Comparison of ENCODE assay signal across 25 cellular contexts in genomic region chr13:71055644-71056043, GRCh38.
"Had no signal": no experiment of that assay in that cellular context is flagged by ENCODE, and none has a peak within 500 bp of the region (broad histone marks: within the 10 kb centered on the region; RNA-seq: fewer than 3 reads in every experiment).

No MANE protein-coding gene starts in this region.

- ATAC-seq: activated CD8-positive, alpha-beta memory T cell treated with anti-CD3 and anti-CD28 coated beads, Interleukin-2, amount 10 ng/mL, durations not matched to agents 7 days and 5 days; T-cell had no signal

- H3K36me3 Mint-ChIP-seq: activated CD8-positive, alpha-beta memory T cell treated with anti-CD3 and anti-CD28 coated beads, Interleukin-2, amount 10 ng/mL, durations not matched to agents 7 days and 5 days; activated naive CD4-positive, alpha-beta T cell treated with anti-CD3 and anti-CD28 coated beads, Interleukin-2, amount 50 U/mL, for 24 hours; T-cell had no signal

- H3K27me3 ChIP-seq: breast epithelium had no signal

- H3K9me3 Mint-ChIP-seq: activated naive CD4-positive, alpha-beta T cell treated with anti-CD3 and anti-CD28 coated beads, Interleukin-2, amount 50 U/mL, for 24 hours had no signal

- FAIRE-seq: TTC549 had no signal

- H3K27ac Mint-ChIP-seq: activated B cell treated with CpG ODN at 0.5 μM for 24 hours; activated CD4-positive, alpha-beta T cell treated with anti-CD3 and anti-CD28 coated beads, Interleukin-2, amount 10 ng/mL, durations not matched to agents 24 days and 14 days; activated CD8-positive, alpha-beta memory T cell treated with anti-CD3 and anti-CD28 coated beads, Interleukin-2, amount 10 ng/mL, durations not matched to agents 7 days and 5 days; activated naive CD4-positive, alpha-beta T cell treated with anti-CD3 and anti-CD28 coated beads, Interleukin-2, amount 50 U/mL, for 24 hours; activated T-cell treated with anti-CD3 and anti-CD28 coated beads, Interleukin-2, amount 50 U/mL, for 24 hours; activated T-helper 1 cell treated with anti-CD3 and anti-CD28 coated beads, Interleukin-12 subunit alpha, Interleukin-12 subunit beta, Interleukin-2, Interleukin-4 antibody, amounts not matched to agents 30 ng/mL and 10 ng/mL and 1 ng/mL, durations not matched to agents 14 hours and 24 hours and 36 hours; T-cell had no signal

- H3K4me3 ChIP-seq: breast epithelium had no signal

- H3K27me3 Mint-ChIP-seq: activated B cell treated with CpG ODN at 0.5 μM for 24 hours; activated CD4-positive, alpha-beta T cell treated with anti-CD3 and anti-CD28 coated beads, Interleukin-2, amount 10 ng/mL, durations not matched to agents 24 days and 14 days; activated CD8-positive, alpha-beta memory T cell treated with anti-CD3 and anti-CD28 coated beads, Interleukin-2, amount 10 ng/mL, durations not matched to agents 7 days and 5 days; activated naive CD4-positive, alpha-beta T cell treated with anti-CD3 and anti-CD28 coated beads, Interleukin-2, amount 50 U/mL, for 24 hours; activated T-cell treated with anti-CD3 and anti-CD28 coated beads, Interleukin-2, amount 50 U/mL, for 24 hours; T-cell had no signal

- H3K4me1 Mint-ChIP-seq: activated B cell treated with CpG ODN at 0.5 μM for 24 hours; activated CD8-positive, alpha-beta memory T cell treated with anti-CD3 and anti-CD28 coated beads, Interleukin-2, amount 10 ng/mL, durations not matched to agents 7 days and 5 days; activated naive CD4-positive, alpha-beta T cell treated with anti-CD3 and anti-CD28 coated beads, Interleukin-2, amount 50 U/mL, for 24 hours; T-cell had no signal

- H3K27ac ChIP-seq: breast epithelium had no signal

- H3K4me3 Mint-ChIP-seq: activated B cell treated with CpG ODN at 0.5 μM for 24 hours; activated CD4-positive, alpha-beta T cell treated with anti-CD3 and anti-CD28 coated beads, Interleukin-2, amount 10 ng/mL, durations not matched to agents 24 days and 14 days; activated CD8-positive, alpha-beta memory T cell treated with anti-CD3 and anti-CD28 coated beads, Interleukin-2, amount 10 ng/mL, durations not matched to agents 7 days and 5 days; activated naive CD4-positive, alpha-beta T cell treated with anti-CD3 and anti-CD28 coated beads, Interleukin-2, amount 50 U/mL, for 24 hours; activated T-cell treated with anti-CD3 and anti-CD28 coated beads, Interleukin-2, amount 50 U/mL, for 24 hours; activated T-helper 1 cell treated with anti-CD3 and anti-CD28 coated beads, Interleukin-12 subunit alpha, Interleukin-12 subunit beta, Interleukin-2, Interleukin-4 antibody, amounts not matched to agents 30 ng/mL and 10 ng/mL and 1 ng/mL, durations not matched to agents 14 hours and 24 hours and 36 hours; T-cell had no signal

- DNase-seq: activated B cell treated with CpG ODN at 0.5 μM for 24 hours; activated CD4-positive, alpha-beta T cell treated with anti-CD3 and anti-CD28 coated beads for 1 hour; activated CD4-positive, alpha-beta T cell treated with anti-CD3 and anti-CD28 coated beads, Interleukin-2, amount 10 ng/mL, durations not matched to agents 24 days and 14 days; activated CD4-positive, alpha-beta T cell treated with anti-CD3 and anti-CD28 coated beads, Interleukin-2, amount 50 U/mL, for 48 hours; activated CD8-positive, alpha-beta memory T cell treated with anti-CD3 and anti-CD28 coated beads, Interleukin-2, amount 10 ng/mL, durations not matched to agents 7 days and 5 days; activated effector memory CD4-positive, alpha-beta T cell treated with Interleukin-2 at 50 U/mL for 16 hours; activated naive CD4-positive, alpha-beta T cell; activated T-cell treated with anti-CD3 and anti-CD28 coated beads, Interleukin-2, amount 50 U/mL, for 24 hours; aorta; caudate nucleus; MM.1S; NCI-H1105; NCI-H1436 treated with DMSO at 0.1 percent for 48 hours; NCI-H187; NCI-H2081; NCI-H446; NCI-H524; SIG-M5; T-cell; T-helper 2 cell; T1000 had no signal

- H3K4me1 ChIP-seq: breast epithelium had no signal
